Comparison of ENCODE assay signal across 1 cellular context in genomic region chr2:217673555-217674088, GRCh38.
TF ChIP-seq lines count a peak whose summit lies in the region.

No MANE protein-coding gene starts in this region.

TF ChIP-seq in WTC11, 78 proteins besides CTCF, POLR2A, EP300 and RAD21 (continued from another document):
- TF ChIP-seq ZNF425 (CRISPR knock-in tag; conservative IDR thresholded peaks at IDR 0.05) (no peak), CDX4 (CRISPR knock-in tag; IDR thresholded peaks at IDR 0.05; ENCODE audit: borderline replicate concordance) (no peak), ZNF317 (CRISPR knock-in tag; IDR thresholded peaks at IDR 0.05; ENCODE audit: borderline replicate concordance, low read depth) (no peak), ATF2 (CRISPR knock-in tag; IDR thresholded peaks at IDR 0.05; ENCODE audit: borderline replicate concordance, low read depth) (no peak), E2F5 (CRISPR knock-in tag; IDR thresholded peaks at IDR 0.05) (no peak), ZNF416 (CRISPR knock-in tag; IDR thresholded peaks at IDR 0.05) (no peak), PRRX2 (CRISPR knock-in tag; IDR thresholded peaks at IDR 0.05) (no peak), FOXP4 (CRISPR knock-in tag; IDR thresholded peaks at IDR 0.05) (no peak)
